ENCODE assay signal across 8 cellular contexts in the genomic region with DNA sequence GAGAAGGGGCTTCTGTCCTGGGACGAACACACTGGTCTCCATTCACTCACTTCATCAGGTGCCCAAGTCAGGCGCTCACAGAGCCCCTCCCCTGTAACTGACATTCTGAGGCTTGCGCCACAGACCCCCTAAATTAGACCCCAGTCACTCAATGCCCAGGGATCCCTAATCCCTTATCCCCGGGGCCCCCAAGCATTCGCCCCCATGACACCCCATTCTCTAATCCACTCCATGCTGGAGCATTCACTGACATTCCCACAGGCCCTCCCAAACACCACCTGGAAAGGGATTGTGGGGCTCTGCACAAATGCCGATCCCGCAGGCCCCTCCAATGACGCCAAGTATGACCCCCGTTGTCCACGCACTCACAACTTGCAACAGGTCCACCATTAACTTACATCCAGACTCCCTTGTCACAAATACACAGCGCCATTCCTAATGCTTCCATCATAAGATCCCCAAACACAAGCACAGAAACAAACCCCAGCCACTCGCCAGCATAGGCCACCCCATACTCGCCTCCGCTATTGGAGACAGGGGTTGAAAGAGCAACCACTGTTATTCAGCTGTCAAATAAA. TPM values are rescaled to one million over a fixed set of nuclear protein-coding genes. Genes with fewer than 3 reads are reported as not detected.
DNase-seq lines count a peak whose midpoint lies in the region; ATAC-seq and TF ChIP-seq lines count a peak whose summit lies in the region.

No MANE protein-coding gene starts in this region.

- H3K4me3 Mint-ChIP-seq in activated CD8-positive, alpha-beta T cell treated with anti-CD3 and anti-CD28 coated beads for 36 hours, result peak overlapping the region; percentile 90

- peak overlapping the region; percentile 82 for H3K4me2 ChIP-seq in SK-N-SH

- intact Hi-C loops in activated CD8-positive, alpha-beta T cell treated with anti-CD3 and anti-CD28 coated beads for 36 hours (cut with micrococcal nuclease), result no loop called here
- intact Hi-C loops in stomach (cut with DNase I; ENCODE audit: low total_unique reads), result no loop called here

- H3K27ac ChIP-seq in SK-N-SH (ENCODE audit: low read depth in 2 of 2, low read length in 1 of 2) (no peak overlapping the region), stomach (peak overlapping the region in 4 of 5 donors; percentile 92 to 95 (median 93))

- POLR2A ChIA-PET in SK-N-SH (lab: Yijun Ruan, JAX), result no interaction called here
- POLR2A ChIA-PET in activated CD8-positive, alpha-beta T cell treated with anti-CD3 and anti-CD28 coated beads for 36 hours (lab: Charles Lee), result interaction anchor here (1.1 to 1.2 kb wide), 3 partner anchors 33 to 181 kb away, joined by 3 to 4 read pairs (median 3); no protein-coding TSS in a partner anchor

- no peaks in the 10 kb centered on the region for H3K27me3 Mint-ChIP-seq in activated CD8-positive, alpha-beta T cell treated with anti-CD3 and anti-CD28 coated beads for 36 hours

- ATAC-seq in SK-N-SH treated with all-trans-retinoic acid at 6 μM for 48 hours (no peak), GM21576 (IDR thresholded peaks at IDR 0.05; ENCODE audit: unreplicated experiment) (no peak)
- ATAC-seq in activated CD8-positive, alpha-beta T cell treated with anti-CD3 and anti-CD28 coated beads for 36 hours, result no peak

- H3K36me3 Mint-ChIP-seq in activated CD8-positive, alpha-beta T cell treated with anti-CD3 and anti-CD28 coated beads for 36 hours (ENCODE audit: low read depth), result peaks cover 22% of the 10 kb centered on the region

- DNase-seq in SK-N-SH (no peak), stomach (no peak), AML-193 (lab: John Stamatoyannopoulos, UW) (no peak), NCI-H2171 (lab: John Stamatoyannopoulos, UW) (no peak)
- peak; percentile 9 for DNase-seq in activated CD8-positive, alpha-beta T cell treated with anti-CD3 and anti-CD28 coated beads for 36 hours

- TF ChIP-seq POLR2A in stomach (IDR thresholded peaks at IDR 0.05), result no peak

- no peak for TF ChIP-seq RAD21 in SK-N-SH (IDR thresholded peaks at IDR 0.05; ENCODE audit: low read length)

- H4K20me1 ChIP-seq in SK-N-SH (ENCODE audit: insufficient read depth), result no peaks in the 10 kb centered on the region

- H3K9me3 Mint-ChIP-seq in activated CD8-positive, alpha-beta T cell treated with anti-CD3 and anti-CD28 coated beads for 36 hours, result peaks cover 15% of the 10 kb centered on the region

- WGBS in SK-N-SH (ENCODE audit: low lambda C conversion rate), result 67% methylated on average over 14 of the region's 14 CpGs
- 88 to 91% (median 90%) methylated on average over 13 to 14 of the region's 14 CpGs for WGBS in stomach, 5 donors

- no peak overlapping the region for H2AFZ ChIP-seq in SK-N-SH (ENCODE audit: low read depth)

- H3K79me2 ChIP-seq in SK-N-SH (ENCODE audit: insufficient read depth), result peaks cover 45% of the 10 kb centered on the region

- H3F3A ChIP-seq in SK-N-SH (replicated peaks; ENCODE audit: insufficient read depth), result peaks cover 4% of the 10 kb centered on the region

- H3K9me3 ChIP-seq in SK-N-SH (peaks cover 6% of the 10 kb centered on the region; the same call in 1 of the 2 replicates), iPS-18c (ENCODE audit: control insufficient read depth, insufficient read depth, low read length) (peaks cover 19% of the 10 kb centered on the region), stomach (peaks cover 0 to 45% (median 36%) of the 10 kb centered on the region in 4 donors)

- H3K9ac ChIP-seq in SK-N-SH, result no peak overlapping the region

- H3K9me2 ChIP-seq in SK-N-SH, result no peaks in the 10 kb centered on the region

- peaks cover 22% of the 10 kb centered on the region for H3K4me1 Mint-ChIP-seq in activated CD8-positive, alpha-beta T cell treated with anti-CD3 and anti-CD28 coated beads for 36 hours (ENCODE audit: low read depth)

- TF ChIP-seq EP300 in SK-N-SH (IDR thresholded peaks at IDR 0.05; ENCODE audit: borderline replicate concordance in 1 of 2, low read depth in 1 of 2, low read length in 1 of 2), result no peak
- no peak for TF ChIP-seq EP300 in stomach (IDR thresholded peaks at IDR 0.05)

- TF ChIP-seq CTCF in SK-N-SH (IDR thresholded peaks at IDR 0.05) (no peak), stomach (IDR thresholded peaks at IDR 0.05) (no peak)
- TF ChIP-seq CTCF in activated CD8-positive, alpha-beta T cell treated with anti-CD3 and anti-CD28 coated beads for 36 hours (IDR thresholded peaks at IDR 0.05), result no peak

- H3K36me3 ChIP-seq in SK-N-SH (replicated peaks in 1 of 2; ENCODE audit: control insufficient read depth in 1 of 2, insufficient read depth in 2 of 2, low read length in 1 of 2) (peaks cover 0 to 4% of the 10 kb centered on the region in 2 experiments), stomach (peaks cover 5 to 20% (median 17%) of the 10 kb centered on the region in 4 donors)

- H3K27me3 ChIP-seq in SK-N-SH (ENCODE audit: insufficient read depth) (no peaks in the 10 kb centered on the region), stomach (no peaks in the 10 kb centered on the region)

- peak overlapping the region; percentile 88 for H3K27ac Mint-ChIP-seq in activated CD8-positive, alpha-beta T cell treated with anti-CD3 and anti-CD28 coated beads for 36 hours

- H3K4me1 ChIP-seq in SK-N-SH (ENCODE audit: control insufficient read depth in 1 of 2, insufficient read depth in 2 of 2, low read depth in 1 of 2, low read length in 1 of 2), result peaks cover 0 to 7% of the 10 kb centered on the region in 2 experiments; a peak in 1 of 4 replicates
- peaks cover 4 to 33% (median 24%) of the 10 kb centered on the region in 4 donors for H3K4me1 ChIP-seq in stomach

- H3K4me3 ChIP-seq in SK-N-SH (ENCODE audit: low read depth in 2 of 2, low read length in 1 of 2) (peak overlapping the region; percentile 55 to 78), iPS-18c (ENCODE audit: insufficient read depth, low read depth, low read length) (peak overlapping the region; percentile 72; the same call in 1 of the 2 replicates), stomach (peak overlapping the region; percentile 64 to 93 (median 85))

- CTCF ChIA-PET in SK-N-SH (lab: Yijun Ruan, JAX), result no interaction called here
- CTCF ChIA-PET in activated CD8-positive, alpha-beta T cell treated with anti-CD3 and anti-CD28 coated beads for 36 hours (lab: Charles Lee), result no interaction called here

TF ChIP-seq in SK-N-SH, 30 proteins besides CTCF, POLR2A, EP300 and RAD21 (continues in another document):
- TF ChIP-seq, protein P1, sequence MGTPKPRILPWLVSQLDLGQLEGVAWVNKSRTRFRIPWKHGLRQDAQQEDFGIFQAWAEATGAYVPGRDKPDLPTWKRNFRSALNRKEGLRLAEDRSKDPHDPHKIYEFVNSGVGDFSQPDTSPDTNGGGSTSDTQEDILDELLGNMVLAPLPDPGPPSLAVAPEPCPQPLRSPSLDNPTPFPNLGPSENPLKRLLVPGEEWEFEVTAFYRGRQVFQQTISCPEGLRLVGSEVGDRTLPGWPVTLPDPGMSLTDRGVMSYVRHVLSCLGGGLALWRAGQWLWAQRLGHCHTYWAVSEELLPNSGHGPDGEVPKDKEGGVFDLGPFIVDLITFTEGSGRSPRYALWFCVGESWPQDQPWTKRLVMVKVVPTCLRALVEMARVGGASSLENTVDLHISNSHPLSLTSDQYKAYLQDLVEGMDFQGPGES (IDR thresholded peaks at IDR 0.05; ENCODE audit: low read depth, low read length), result no peak
- TF ChIP-seq ELF1 (IDR thresholded peaks at IDR 0.05) (no peak), SMC3 (IDR thresholded peaks at IDR 0.05; ENCODE audit: low read depth, low read length) (no peak), MXI1 (IDR thresholded peaks at IDR 0.05; ENCODE audit: low read depth, low read length) (no peak), GATA2 (CRISPR knock-in tag; IDR thresholded peaks at IDR 0.05) (no peak), TCF12 (IDR thresholded peaks at IDR 0.05) (no peak), MEF2A (IDR thresholded peaks at IDR 0.05; ENCODE audit: borderline replicate concordance, low read depth) (no peak), POLR2AphosphoS5 (IDR thresholded peaks at IDR 0.05; ENCODE audit: low read depth, low read length) (no peak)

TF ChIP-seq in SK-N-SH treated with all-trans-retinoic acid at 6 μM for 48 hours, 23 proteins besides CTCF, POLR2A, EP300 and RAD21 (continues in another document):
- TF ChIP-seq ZC3H10 (CRISPR knock-in tag; IDR thresholded peaks at IDR 0.05) (no peak), ARNTL (CRISPR knock-in tag; IDR thresholded peaks at IDR 0.05; ENCODE audit: borderline replicate concordance, low read depth) (no peak), RARB (CRISPR knock-in tag; IDR thresholded peaks at IDR 0.05) (no peak), GLIS3 (CRISPR knock-in tag; IDR thresholded peaks at IDR 0.05) (no peak), ZFP30 (CRISPR knock-in tag; IDR thresholded peaks at IDR 0.05) (no peak), ESRRG (CRISPR knock-in tag; IDR thresholded peaks at IDR 0.05) (no peak), ZNF70 (CRISPR knock-in tag; IDR thresholded peaks at IDR 0.05) (no peak)

RNA-seq across cellular contexts. Expression of gene ZNF605, which starts 1.5 kb away (rescaled TPM):
- polyA plus RNA-seq in SK-N-SH (2012; rRNA removed), result 4.0 and 6.9 TPM in 2 replicates
- polyA plus RNA-seq in SK-N-SH (2012; cell fraction: cytosol; rRNA removed), result 2.6 and 2.9 TPM in 2 replicates
- polyA plus RNA-seq in SK-N-SH (2012; cell fraction: nucleus; rRNA removed), result 10.6 and 23.4 TPM in 2 replicates
- 1 to 10 TPM; 6.4 to 6.8 TPM for total RNA-seq in activated CD8-positive, alpha-beta T cell treated with anti-CD3 and anti-CD28 coated beads for 36 hours
- total RNA-seq in stomach, result 10 to 100 TPM in 2 of 5 donors, 1 to 10 TPM in 2, under 1 TPM in 1; 0.58 to 16.9 (median 8.2) TPM
- polyA plus RNA-seq in stomach, result 1 to 10 TPM in 2 of 3 donors, under 1 TPM in 1; 0.92 to 2.5 (median 2.2) TPM

RNA-seq across cellular contexts. Expression of gene ZNF26, which starts 31.6 kb away (rescaled TPM):
- polyA plus RNA-seq in SK-N-SH (2012; rRNA removed) (7.3 and 9.4 TPM in 2 replicates), stomach (1 to 10 TPM; 1.2 to 3.0 (median 2.1) TPM)
- 4.4 and 5.8 TPM in 2 replicates for polyA plus RNA-seq in SK-N-SH (2012; cell fraction: cytosol; rRNA removed)
- polyA plus RNA-seq in SK-N-SH (2012; cell fraction: nucleus; rRNA removed), result 25.9 and 26.9 TPM in 2 replicates
- 10 to 100 TPM; 19.1 to 19.8 TPM for total RNA-seq in activated CD8-positive, alpha-beta T cell treated with anti-CD3 and anti-CD28 coated beads for 36 hours
- 10 to 100 TPM in 1 of 5 donors, 1 to 10 TPM in 4; 1.8 to 30.3 (median 4.5) TPM for total RNA-seq in stomach

Comparison
In these comparisons a context has a peak if more than half of its experiments do, and no peak if none do; other contexts are left out.
1. H3K27ac ChIP-seq: peak in stomach (4 of 5); none in SK-N-SH (0 of 2).
2. Peak in every context shown above with its lines, with median percentiles within 50 percentile points of each other: H3K4me3 ChIP-seq.